Comparison of ENCODE assay signal across 16 cellular contexts in genomic region chr3:20258371-20258770, GRCh38.
DNase-seq lines count a peak whose midpoint lies in the region; ATAC-seq and TF ChIP-seq lines count a peak whose summit lies in the region.
"Had no signal": no experiment of that assay in that cellular context is flagged by ENCODE, and none has a peak within 500 bp of the region (broad histone marks: within the 10 kb centered on the region; RNA-seq: fewer than 3 reads in every experiment).

No MANE protein-coding gene starts in this region.

- POLR2A ChIA-PET in activated CD8-positive, alpha-beta T cell treated with anti-CD3 and anti-CD28 coated beads for 36 hours (lab: Charles Lee), result no interaction called here

- H3K9me3 Mint-ChIP-seq in activated CD8-positive, alpha-beta T cell treated with anti-CD3 and anti-CD28 coated beads for 36 hours, result no peaks in the 10 kb centered on the region

- intact Hi-C loops in activated CD8-positive, alpha-beta T cell treated with anti-CD3 and anti-CD28 coated beads for 36 hours (cut with micrococcal nuclease), result no loop called here
- intact Hi-C loops in Right ventricle myocardium inferior (cut with DNase I), result no loop called here

- no peak overlapping the region for H3K27ac Mint-ChIP-seq in activated CD8-positive, alpha-beta T cell treated with anti-CD3 and anti-CD28 coated beads for 36 hours
- H3K27ac Mint-ChIP-seq: B cell; CD4-positive, alpha-beta T cell; CD8-positive, alpha-beta T cell had no signal

- peak; percentile 25 for DNase-seq in EL
- DNase-seq in M059J (ENCODE audit: low read depth), result peak; percentile 55
- peak; percentile 67 for DNase-seq in NCI-H226
- DNase-seq in activated CD8-positive, alpha-beta T cell treated with anti-CD3 and anti-CD28 coated beads for 36 hours, result no peak
- no peak for DNase-seq in middle frontal gyrus (ENCODE audit: extremely low spot score, low spot score)
- DNase-seq in Right ventricle myocardium inferior (ENCODE audit: missing footprints), result no peak
- DNase-seq: AML-193; Caco-2; Calu3; CD4-positive, alpha-beta T cell; CD8-positive, alpha-beta T cell; DMS79 treated with DMSO at 0.1 percent for 48 hours; GDM1 had no signal

- CTCF ChIA-PET in activated CD8-positive, alpha-beta T cell treated with anti-CD3 and anti-CD28 coated beads for 36 hours (lab: Charles Lee), result no interaction called here

- no peaks in the 10 kb centered on the region for H3K36me3 Mint-ChIP-seq in activated CD8-positive, alpha-beta T cell treated with anti-CD3 and anti-CD28 coated beads for 36 hours (ENCODE audit: low read depth)
- H3K36me3 Mint-ChIP-seq: CD8-positive, alpha-beta T cell had no signal

- H3K27me3 Mint-ChIP-seq in activated CD8-positive, alpha-beta T cell treated with anti-CD3 and anti-CD28 coated beads for 36 hours, result no peaks in the 10 kb centered on the region
- H3K27me3 Mint-ChIP-seq: B cell; CD4-positive, alpha-beta T cell had no signal

- TF ChIP-seq CTCF in activated CD8-positive, alpha-beta T cell treated with anti-CD3 and anti-CD28 coated beads for 36 hours (IDR thresholded peaks at IDR 0.05), result no peak

- no peak for ATAC-seq in activated CD8-positive, alpha-beta T cell treated with anti-CD3 and anti-CD28 coated beads for 36 hours
- no peak for ATAC-seq in Right ventricle myocardium inferior
- ATAC-seq: A549; CD8-positive, alpha-beta T cell; GM12878 had no signal

- H3K4me1 Mint-ChIP-seq in activated CD8-positive, alpha-beta T cell treated with anti-CD3 and anti-CD28 coated beads for 36 hours (ENCODE audit: low read depth), result no peaks in the 10 kb centered on the region

- no peak overlapping the region for H3K4me3 Mint-ChIP-seq in activated CD8-positive, alpha-beta T cell treated with anti-CD3 and anti-CD28 coated beads for 36 hours
- H3K4me3 Mint-ChIP-seq: B cell; CD4-positive, alpha-beta T cell; CD8-positive, alpha-beta T cell had no signal

Comparison
In these comparisons a context has a peak if more than half of its experiments do, and no peak if none do; other contexts are left out.
1. DNase-seq: peak in EL (single experiment), M059J (single experiment) and NCI-H226 (single experiment); none in activated CD8-positive, alpha-beta T cell treated with anti-CD3 and anti-CD28 coated beads for 36 hours (single experiment), middle frontal gyrus (single experiment) and Right ventricle myocardium inferior (single experiment).